1 cellular context compared by ENCODE assay signal in genomic region chr7:31007634-31008033, GRCh38.
TF ChIP-seq lines count a peak whose summit lies in the region.

No MANE protein-coding gene starts in this region.

TF ChIP-seq in GM23338, 12 proteins besides CTCF, POLR2A, EP300 and RAD21 (continued from another document):
- TF ChIP-seq ETS1 (IDR thresholded peaks at IDR 0.05) = no peak
- no peak for TF ChIP-seq REST (IDR thresholded peaks at IDR 0.05; ENCODE audit: unreplicated experiment)
- no peak for TF ChIP-seq POLR2AphosphoS5 (IDR thresholded peaks at IDR 0.05; ENCODE audit: low read depth)
- no peak for TF ChIP-seq ZNF114 (CRISPR knock-in tag; IDR thresholded peaks at IDR 0.05)
